Comparison of ENCODE assay signal across 14 cellular contexts in the genomic region with DNA sequence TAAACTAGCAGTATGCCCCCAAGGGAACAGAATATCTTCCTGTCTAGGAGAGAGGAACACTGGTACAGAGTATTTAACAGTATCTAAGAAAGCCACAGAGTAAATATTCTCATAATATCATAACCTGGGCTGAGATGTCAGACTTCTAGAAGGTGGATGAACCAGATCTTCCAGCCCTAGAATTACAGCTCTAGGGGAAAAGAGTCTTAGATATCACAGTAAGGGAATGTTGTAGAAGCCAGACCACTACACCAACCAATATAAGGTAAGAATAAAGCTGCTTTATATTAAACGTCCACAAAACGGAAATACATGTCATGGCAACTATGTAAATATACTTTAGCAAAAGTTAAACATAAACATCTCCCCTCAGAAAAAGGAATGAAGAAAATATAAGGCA. TPM values are rescaled to one million over a fixed set of nuclear protein-coding genes. Genes with fewer than 3 reads are reported as not detected.
DNase-seq lines count a peak whose midpoint lies in the region; ATAC-seq, FAIRE-seq and TF ChIP-seq lines count a peak whose summit lies in the region.
"Had no signal": no experiment of that assay in that cellular context is flagged by ENCODE, and none has a peak within 500 bp of the region (broad histone marks: within the 10 kb centered on the region; RNA-seq: fewer than 3 reads in every experiment).

No MANE protein-coding gene starts in this region.

- H3K4me3 ChIP-seq in CD4-positive, CD25-positive, alpha-beta regulatory T cell (ENCODE audit: low read depth, low read length) = peak overlapping the region; percentile 58
- H3K4me3 ChIP-seq in astrocyte of the spinal cord (ENCODE audit: low read depth, low read length) = no peak overlapping the region
- no peak overlapping the region for H3K4me3 ChIP-seq in naive thymus-derived CD4-positive, alpha-beta T cell (ENCODE audit: low read length)
- H3K4me3 ChIP-seq: suprapubic skin had no signal

- no peaks in the 10 kb centered on the region for H3K9me3 Mint-ChIP-seq in CD4-positive, CD25-positive, alpha-beta regulatory T cell
- H3K9me3 Mint-ChIP-seq in naive thymus-derived CD4-positive, alpha-beta T cell = no peaks in the 10 kb centered on the region

- H3K9me3 ChIP-seq in CD4-positive, CD25-positive, alpha-beta regulatory T cell (ENCODE audit: control insufficient read depth in 2 of 2, low read length in 2 of 2) = no peaks in the 10 kb centered on the region
- H3K9me3 ChIP-seq in naive thymus-derived CD4-positive, alpha-beta T cell (ENCODE audit: control insufficient read depth in 2 of 3, low read length in 3 of 3) = no peaks in the 10 kb centered on the region
- H3K9me3 ChIP-seq: suprapubic skin had no signal

- intact Hi-C loops in naive thymus-derived CD4-positive, alpha-beta T cell (cut with micrococcal nuclease) = loop anchor here in 1 of 2 donors (1.0 kb wide), 1 partner anchor 9 kb away; no protein-coding TSS in a partner anchor
- intact Hi-C loops in left ventricle myocardium superior (cut with micrococcal nuclease) = loop anchor here (10.0 kb wide), 1 partner anchor 54 kb away; no protein-coding TSS in a partner anchor

- H3K27me3 ChIP-seq in CD4-positive, CD25-positive, alpha-beta regulatory T cell (ENCODE audit: control insufficient read depth, insufficient read depth, low read length) = no peaks in the 10 kb centered on the region
- no peaks in the 10 kb centered on the region for H3K27me3 ChIP-seq in naive thymus-derived CD4-positive, alpha-beta T cell (ENCODE audit: control insufficient read depth in 2 of 2, insufficient read depth in 2 of 2, low read length in 2 of 2)
- H3K27me3 ChIP-seq: suprapubic skin had no signal

- POLR2A ChIA-PET in naive thymus-derived CD4-positive, alpha-beta T cell (lab: Charles Lee) = interaction anchor here (1.0 to 2.4 kb wide), 3 partner anchors 9 to 77 kb away, joined by 3 to 12 read pairs (median 5); a partner anchor contains a TSS

- no peak for ATAC-seq in CD4-positive, CD25-positive, alpha-beta regulatory T cell (ENCODE audit: low read depth in 2 of 2)
- ATAC-seq in naive thymus-derived CD4-positive, alpha-beta T cell = peak; percentile 12
- no peak for ATAC-seq in left ventricle myocardium superior
- no peak for ATAC-seq in GM19397 (IDR thresholded peaks at IDR 0.05; ENCODE audit: unreplicated experiment)
- ATAC-seq in HG03460 (IDR thresholded peaks at IDR 0.05; ENCODE audit: unreplicated experiment) = no peak

- no peak for DNase-seq in CD4-positive, CD25-positive, alpha-beta regulatory T cell
- no peak for DNase-seq in GM19239 (ENCODE audit: insufficient read length, low spot score)
- DNase-seq in astrocyte of the spinal cord (ENCODE audit: low read depth, low spot score) = peak; percentile 4
- no peak for DNase-seq in naive thymus-derived CD4-positive, alpha-beta T cell
- DNase-seq in left ventricle myocardium superior = no peak
- DNase-seq in NCI-H524 (lab: John Stamatoyannopoulos, UW) = no peak
- DNase-seq: activated CD4-positive, alpha-beta T cell treated with anti-CD3 and anti-CD28 coated beads for 48 hours; activated gamma-delta T cell; caudate nucleus; NCI-H2081; NCI-H82 had no signal

- peak overlapping the region; percentile 50 for H3K27ac ChIP-seq in CD4-positive, CD25-positive, alpha-beta regulatory T cell (ENCODE audit: insufficient read depth, low read length, poor library complexity, severe bottlenecking)
- H3K27ac ChIP-seq in naive thymus-derived CD4-positive, alpha-beta T cell (ENCODE audit: low read depth, low read length) = peak overlapping the region; percentile 41
- H3K27ac ChIP-seq: suprapubic skin had no signal

- peaks cover 52% of the 10 kb centered on the region for H3K4me1 ChIP-seq in CD4-positive, CD25-positive, alpha-beta regulatory T cell (ENCODE audit: control insufficient read depth, insufficient read depth, low read length, poor library complexity, severe bottlenecking)
- H3K4me1 ChIP-seq in naive thymus-derived CD4-positive, alpha-beta T cell (ENCODE audit: control insufficient read depth in 2 of 2, insufficient read depth in 2 of 2, low read length in 2 of 2) = peaks cover 57 to 60% of the 10 kb centered on the region in 2 donors

- no peak for TF ChIP-seq CTCF in astrocyte of the spinal cord (IDR thresholded peaks at IDR 0.05; ENCODE audit: low read depth, low read length)

- peak overlapping the region in 1 of 3 donors; percentile 4 for H3K27ac Mint-ChIP-seq in CD4-positive, CD25-positive, alpha-beta regulatory T cell
- H3K27ac Mint-ChIP-seq in naive thymus-derived CD4-positive, alpha-beta T cell = peak overlapping the region in 8 of 9 donors; percentile 27 to 83 (median 52)

- FAIRE-seq in GM19239 (lab: Jason Lieb, UNC) = peak; percentile 48

- peak overlapping the region; percentile 0 to 78 (median 52) for H3K4me3 Mint-ChIP-seq in CD4-positive, CD25-positive, alpha-beta regulatory T cell
- peak overlapping the region in 8 of 10 donors; percentile 35 to 98 (median 48) for H3K4me3 Mint-ChIP-seq in naive thymus-derived CD4-positive, alpha-beta T cell

- H3K4me1 Mint-ChIP-seq in CD4-positive, CD25-positive, alpha-beta regulatory T cell = peaks cover 65 to 92% (median 81%) of the 10 kb centered on the region in 4 donors
- peaks cover 33 to 98% (median 87%) of the 10 kb centered on the region in 7 donors for H3K4me1 Mint-ChIP-seq in naive thymus-derived CD4-positive, alpha-beta T cell

- peaks cover 36% of the 10 kb centered on the region for H3K36me3 Mint-ChIP-seq in CD4-positive, CD25-positive, alpha-beta regulatory T cell
- peaks cover 13 to 50% (median 28%) of the 10 kb centered on the region in 5 donors for H3K36me3 Mint-ChIP-seq in naive thymus-derived CD4-positive, alpha-beta T cell

- in situ Hi-C loops in astrocyte of the spinal cord (cut with HindIII; ENCODE audit: low sequenced_read_pairs) = no loop called here

- H3K27me3 Mint-ChIP-seq in CD4-positive, CD25-positive, alpha-beta regulatory T cell = no peaks in the 10 kb centered on the region
- no peaks in the 10 kb centered on the region for H3K27me3 Mint-ChIP-seq in naive thymus-derived CD4-positive, alpha-beta T cell

- CTCF ChIA-PET in naive thymus-derived CD4-positive, alpha-beta T cell (lab: Charles Lee) = interaction anchor here (0.6 kb wide), 1 partner anchor 72 kb away, joined by 3 read pairs; no protein-coding TSS in a partner anchor

- H3K36me3 ChIP-seq in CD4-positive, CD25-positive, alpha-beta regulatory T cell (ENCODE audit: control insufficient read depth, insufficient read depth, low read length) = peaks cover 51% of the 10 kb centered on the region
- peaks cover 16 to 34% (median 21%) of the 10 kb centered on the region in 3 experiments for H3K36me3 ChIP-seq in naive thymus-derived CD4-positive, alpha-beta T cell (ENCODE audit: control insufficient read depth in 2 of 3, insufficient read depth in 3 of 3, low read length in 3 of 3)

RNA-seq across cellular contexts. Expression of a gene that starts 12.4 kb away (rescaled TPM):
- total RNA-seq in CD4-positive, CD25-positive, alpha-beta regulatory T cell = 150 TPM
- 100 to 1,000 TPM; 139 to 193 (median 173) TPM for polyA plus RNA-seq in CD4-positive, CD25-positive, alpha-beta regulatory T cell
- 100 to 1,000 TPM in 4 of 5 experiments, 10 to 100 TPM in 1; 63.7 to 139 (median 130) TPM for total RNA-seq in naive thymus-derived CD4-positive, alpha-beta T cell
- polyA plus RNA-seq in naive thymus-derived CD4-positive, alpha-beta T cell = 100 to 1,000 TPM; 117 to 141 TPM
- 152 TPM for total RNA-seq in left ventricle myocardium superior

RNA-seq across cellular contexts. Expression of a gene that starts 59.8 kb away (rescaled TPM):
- 18.5 TPM for total RNA-seq in CD4-positive, CD25-positive, alpha-beta regulatory T cell
- 10 to 100 TPM; 12.5 to 24.6 (median 19.7) TPM for polyA plus RNA-seq in CD4-positive, CD25-positive, alpha-beta regulatory T cell
- total RNA-seq in naive thymus-derived CD4-positive, alpha-beta T cell = 10 to 100 TPM; 12.5 to 32.4 (median 26.5) TPM
- polyA plus RNA-seq in naive thymus-derived CD4-positive, alpha-beta T cell = 10 to 100 TPM; 18.1 to 45.4 TPM
- 27.5 TPM for total RNA-seq in left ventricle myocardium superior
